25 cellular contexts compared by ENCODE assay signal in the genomic region with DNA sequence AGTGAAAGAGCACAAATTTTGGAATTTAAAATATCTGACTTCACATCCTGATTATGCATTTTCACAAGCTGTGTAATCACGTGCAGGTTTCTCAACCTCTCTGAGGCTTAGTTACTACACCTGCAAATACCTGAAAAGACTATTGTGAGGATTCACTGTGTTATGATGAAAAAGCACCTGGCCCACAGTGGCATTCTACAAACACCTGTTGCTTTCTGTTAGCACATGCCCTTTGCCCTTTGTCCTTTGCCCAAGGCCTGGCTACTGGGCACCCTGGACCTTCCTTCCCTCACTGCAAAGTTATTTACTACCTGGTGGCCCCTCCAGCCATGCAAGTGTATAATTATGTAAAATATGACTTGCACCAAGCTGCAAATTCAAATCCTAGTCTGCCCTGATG.
"Had no signal": no experiment of that assay in that cellular context is flagged by ENCODE, and none has a peak within 500 bp of the region (broad histone marks: within the 10 kb centered on the region; RNA-seq: fewer than 3 reads in every experiment).

No MANE protein-coding gene starts in this region.

- DNase-seq: colonic mucosa; cortex of kidney; effector CD8-positive, alpha-beta T cell; effector memory CD8-positive, alpha-beta T cell; endodermal cell; foreskin keratinocyte; heart left ventricle; hypothalamus; immature natural killer cell; islet precursor cell; kidney; kidney glomerular epithelial cell; left colon; left ventricle myocardium inferior; lower lobe of right lung; mesenchymal stem cell; mucosa of descending colon; naive B cell had no signal

- H3K27me3 ChIP-seq: colonic mucosa, esophagus muscularis mucosa, gastroesophageal sphincter, heart left ventricle, hepatocyte had no signal

- FAIRE-seq: endometrium, frontal cortex, kidney had no signal

- H3K79me2 ChIP-seq: hepatocyte had no signal

- H3K4me2 ChIP-seq: hepatocyte had no signal

- H3K27ac ChIP-seq: colonic mucosa, epithelial cell of prostate, esophagus muscularis mucosa, foreskin keratinocyte, gastroesophageal sphincter, heart left ventricle, hepatocyte, left ventricle myocardium inferior, lower lobe of right lung had no signal

- H2AFZ ChIP-seq: hepatocyte had no signal

- ATAC-seq: effector memory CD8-positive, alpha-beta T cell; foreskin keratinocyte; gastroesophageal sphincter; heart left ventricle; left colon; left lobe of liver; lower lobe of right lung; mucosa of descending colon had no signal

- H3K4me1 ChIP-seq: colonic mucosa, esophagus muscularis mucosa, foreskin keratinocyte, gastroesophageal sphincter, heart left ventricle, left ventricle myocardium inferior, lower lobe of right lung had no signal

- H3K4me3 ChIP-seq: colonic mucosa, esophagus muscularis mucosa, gastroesophageal sphincter, heart left ventricle, hepatocyte, left ventricle myocardium inferior, lower lobe of right lung, mucosa of descending colon had no signal

- H3K36me3 ChIP-seq: colonic mucosa, esophagus muscularis mucosa, gastroesophageal sphincter, heart left ventricle, left ventricle myocardium inferior, lower lobe of right lung had no signal

- H3K9me3 ChIP-seq: colonic mucosa, esophagus muscularis mucosa, gastroesophageal sphincter, heart left ventricle, left ventricle myocardium inferior, lower lobe of right lung, mucosa of descending colon had no signal
